10 cellular contexts compared by ENCODE assay signal in the genomic region with DNA sequence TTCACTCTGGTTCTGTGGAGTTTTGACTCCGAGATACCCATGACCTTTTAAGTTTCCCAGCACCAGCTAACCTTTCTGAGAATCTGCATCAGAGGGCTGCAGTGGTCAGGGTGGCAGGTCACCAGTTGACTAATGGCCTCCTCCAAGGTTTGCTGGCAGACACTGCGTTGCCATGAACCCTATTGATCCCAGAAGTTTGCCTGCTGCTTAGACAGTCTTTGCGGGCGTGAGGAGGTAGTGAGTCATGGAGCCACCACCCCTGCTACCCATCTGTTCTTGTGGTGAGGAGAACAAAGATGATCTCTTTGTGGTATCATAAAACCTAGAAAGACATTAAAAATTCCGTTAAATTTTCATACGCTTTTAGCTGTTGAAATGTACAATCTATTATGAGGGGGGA.
DNase-seq lines count a peak whose midpoint lies in the region; ATAC-seq and TF ChIP-seq lines count a peak whose summit lies in the region.
"Had no signal": no experiment of that assay in that cellular context is flagged by ENCODE, and none has a peak within 500 bp of the region (broad histone marks: within the 10 kb centered on the region; RNA-seq: fewer than 3 reads in every experiment).

No MANE protein-coding gene starts in this region.

- no peak overlapping the region for H2BK12ac ChIP-seq in H9 (ENCODE audit: insufficient read length, low read depth, low read length)

- no peak overlapping the region for H4K8ac ChIP-seq in H9 (replicated peaks; ENCODE audit: insufficient read length, low read depth, low read length)

- intact Hi-C loops in activated naive CD4-positive, alpha-beta T cell treated with anti-CD3 and anti-CD28 coated beads for 36 hours (cut with micrococcal nuclease) = no loop called here

- CTCF ChIA-PET in activated naive CD4-positive, alpha-beta T cell treated with anti-CD3 and anti-CD28 coated beads for 36 hours (lab: Charles Lee) = no interaction called here

- H2AK5ac ChIP-seq in H9 (ENCODE audit: insufficient read length, low read length) = no peak overlapping the region

- no peaks in the 10 kb centered on the region for H3K23me2 ChIP-seq in H9 (ENCODE audit: insufficient read length, low read depth, low read length, poor library complexity, severe bottlenecking)

- no peaks in the 10 kb centered on the region for H3K27me3 Mint-ChIP-seq in activated naive CD4-positive, alpha-beta T cell treated with anti-CD3 and anti-CD28 coated beads for 36 hours (ENCODE audit: low read depth)
- no peaks in the 10 kb centered on the region for H3K27me3 Mint-ChIP-seq in stimulated activated naive CD8-positive, alpha-beta T cell treated with anti-CD3 and anti-CD28 coated beads, Interleukin-15, Interleukin-2, amounts not matched to agents 100 ng/mL and 50 ng/mL, for 24 hours
- H3K27me3 Mint-ChIP-seq in H9 (ENCODE audit: low read depth) = no peaks in the 10 kb centered on the region
- H3K27me3 Mint-ChIP-seq: memory B cell had no signal

- no peak overlapping the region for H3K4ac ChIP-seq in H9 (ENCODE audit: low read depth, low read length)

- H3K27ac Mint-ChIP-seq in activated naive CD4-positive, alpha-beta T cell treated with anti-CD3 and anti-CD28 coated beads for 36 hours = no peak overlapping the region
- peak overlapping the region; percentile 95 for H3K27ac Mint-ChIP-seq in stimulated activated naive CD8-positive, alpha-beta T cell treated with anti-CD3 and anti-CD28 coated beads, Interleukin-15, Interleukin-2, amounts not matched to agents 100 ng/mL and 50 ng/mL, for 24 hours
- no peak overlapping the region for H3K27ac Mint-ChIP-seq in H9
- H3K27ac Mint-ChIP-seq: memory B cell had no signal

- peak; percentile 50 for DNase-seq in activated naive CD4-positive, alpha-beta T cell treated with anti-CD3 and anti-CD28 coated beads for 36 hours
- DNase-seq in activated naive CD4-positive, alpha-beta T cell treated with anti-CD3 and anti-CD28 coated beads, Interleukin-2, amount 50 U/mL, for 16 hours = no peak
- DNase-seq in T1000 (lab: John Stamatoyannopoulos, UW) (peak; percentile 67), epithelial cell of prostate (ENCODE audit: low read depth, low spot score) (peak; percentile 27), NCI-H1105 (lab: John Stamatoyannopoulos, UW) (no peak), H9 (no peak)
- DNase-seq: AML-193 had no signal

- TF ChIP-seq CTCF in H9 (conservative IDR thresholded peaks at IDR 0.05) = no peak

- H2BK5ac ChIP-seq in H9 (ENCODE audit: insufficient read length, low read length) = no peak overlapping the region

- H3K4me1 Mint-ChIP-seq in activated naive CD4-positive, alpha-beta T cell treated with anti-CD3 and anti-CD28 coated beads for 36 hours (ENCODE audit: low read depth) = peaks cover 5% of the 10 kb centered on the region
- peaks cover 41% of the 10 kb centered on the region for H3K4me1 Mint-ChIP-seq in stimulated activated naive CD8-positive, alpha-beta T cell treated with anti-CD3 and anti-CD28 coated beads, Interleukin-15, Interleukin-2, amounts not matched to agents 100 ng/mL and 50 ng/mL, for 24 hours (ENCODE audit: low read depth)
- 0 out of 4 replicates have a peak, but pooled peaks cover 0 to 6% of the 10 kb centered on the region in 2 experiments for H3K4me1 Mint-ChIP-seq in H9

- no CpG with 5 or more reads among the region's 6 CpGs for WGBS in H9 (ENCODE audit: extremely low coverage, insufficient read length, low lambda C conversion rate)

- no peak overlapping the region for H4K91ac ChIP-seq in H9 (ENCODE audit: insufficient read length, low read depth, low read length)

- H3K4me2 ChIP-seq in H9 (ENCODE audit: insufficient read depth, insufficient read length, low read length) = no peak overlapping the region

- H3K36me3 Mint-ChIP-seq in activated naive CD4-positive, alpha-beta T cell treated with anti-CD3 and anti-CD28 coated beads for 36 hours (ENCODE audit: low read depth) = no peaks in the 10 kb centered on the region
- peaks cover 13% of the 10 kb centered on the region for H3K36me3 Mint-ChIP-seq in stimulated activated naive CD8-positive, alpha-beta T cell treated with anti-CD3 and anti-CD28 coated beads, Interleukin-15, Interleukin-2, amounts not matched to agents 100 ng/mL and 50 ng/mL, for 24 hours (ENCODE audit: low read depth)
- H3K36me3 Mint-ChIP-seq in H9 (ENCODE audit: insufficient read depth in 1 of 3, low read depth in 3 of 3) = peaks cover 3 to 8% (median 5%) of the 10 kb centered on the region in 3 experiments; a peak in 5 of 7 replicates

- no peaks in the 10 kb centered on the region for H3K79me1 ChIP-seq in H9 (ENCODE audit: insufficient read depth, low read depth, low read length, poor library complexity, severe bottlenecking)

- H3K9ac ChIP-seq in H9 (ENCODE audit: extremely low read depth, insufficient read length, low read length) = no peak overlapping the region

- H3K27me3 ChIP-seq in H9 (ENCODE audit: insufficient read depth, low read length) = no peaks in the 10 kb centered on the region

- H2BK20ac ChIP-seq in H9 (ENCODE audit: low read depth, low read length, poor library complexity, severe bottlenecking) = no peak overlapping the region

- H3K4me3 Mint-ChIP-seq in activated naive CD4-positive, alpha-beta T cell treated with anti-CD3 and anti-CD28 coated beads for 36 hours = no peak overlapping the region
- peak overlapping the region; percentile 59 for H3K4me3 Mint-ChIP-seq in stimulated activated naive CD8-positive, alpha-beta T cell treated with anti-CD3 and anti-CD28 coated beads, Interleukin-15, Interleukin-2, amounts not matched to agents 100 ng/mL and 50 ng/mL, for 24 hours
- no peak overlapping the region for H3K4me3 Mint-ChIP-seq in H9
- H3K4me3 Mint-ChIP-seq: memory B cell had no signal

- no peak overlapping the region for H3K23ac ChIP-seq in H9 (ENCODE audit: insufficient read length, low read depth, low read length)

- H3K14ac ChIP-seq in H9 (ENCODE audit: insufficient read depth, low read length) = no peak overlapping the region

- no peak overlapping the region for H3K27ac ChIP-seq in epithelial cell of prostate
- H3K27ac ChIP-seq in H9 (ENCODE audit: insufficient read length, low read depth, low read length) = no peak overlapping the region

- ATAC-seq in GM18873 (IDR thresholded peaks at IDR 0.05; ENCODE audit: low FRiP score, unreplicated experiment) = no peak

- no peak overlapping the region for H2BK120ac ChIP-seq in H9 (ENCODE audit: low read depth, low read length, poor library complexity, severe bottlenecking)

- no peak overlapping the region for H2BK15ac ChIP-seq in H9 (ENCODE audit: low read depth, low read length)

- H2AFZ ChIP-seq in H9 (ENCODE audit: low read length) = no peak overlapping the region

- H3K4me1 ChIP-seq in H9 (ENCODE audit: insufficient read depth, low read length) = no peaks in the 10 kb centered on the region

- H3K56ac ChIP-seq in H9 (ENCODE audit: insufficient read length, low read depth, low read length) = no peak overlapping the region

- H4K20me1 ChIP-seq in H9 (ENCODE audit: control insufficient read depth, insufficient read depth, insufficient read length) = no peaks in the 10 kb centered on the region

- no peak overlapping the region for H4K5ac ChIP-seq in H9 (ENCODE audit: insufficient read length, low read depth, low read length)

- H3K79me2 ChIP-seq in H9 (ENCODE audit: insufficient read depth, low read length) = no peaks in the 10 kb centered on the region

- no peaks in the 10 kb centered on the region for H3K9me3 ChIP-seq in H9 (ENCODE audit: control insufficient read depth, low read depth, low read length)

- no peak overlapping the region for H3T11ph ChIP-seq in H9 (ENCODE audit: low read length)

- H3K9me3 Mint-ChIP-seq in activated naive CD4-positive, alpha-beta T cell treated with anti-CD3 and anti-CD28 coated beads for 36 hours = no peaks in the 10 kb centered on the region
- no peaks in the 10 kb centered on the region for H3K9me3 Mint-ChIP-seq in stimulated activated naive CD8-positive, alpha-beta T cell treated with anti-CD3 and anti-CD28 coated beads, Interleukin-15, Interleukin-2, amounts not matched to agents 100 ng/mL and 50 ng/mL, for 24 hours
- H3K9me3 Mint-ChIP-seq in H9 = peaks cover 0 to 3% of the 10 kb centered on the region in 2 experiments; a peak in 3 of 5 replicates
- H3K9me3 Mint-ChIP-seq: memory B cell had no signal

- H3K18ac ChIP-seq in H9 (ENCODE audit: insufficient read length, low read depth, low read length) = no peak overlapping the region

Comparison
In these comparisons a context has a peak if more than half of its experiments do, and no peak if none do; other contexts are left out.
1. DNase-seq: peak in activated naive CD4-positive, alpha-beta T cell treated with anti-CD3 and anti-CD28 coated beads for 36 hours (single experiment), T1000 (single experiment) and epithelial cell of prostate (single experiment); none in activated naive CD4-positive, alpha-beta T cell treated with anti-CD3 and anti-CD28 coated beads, Interleukin-2, amount 50 U/mL, for 16 hours (single experiment), NCI-H1105 (single experiment) and H9 (single experiment).